Comparison of ENCODE assay signal across 8 cellular contexts in the genomic region with DNA sequence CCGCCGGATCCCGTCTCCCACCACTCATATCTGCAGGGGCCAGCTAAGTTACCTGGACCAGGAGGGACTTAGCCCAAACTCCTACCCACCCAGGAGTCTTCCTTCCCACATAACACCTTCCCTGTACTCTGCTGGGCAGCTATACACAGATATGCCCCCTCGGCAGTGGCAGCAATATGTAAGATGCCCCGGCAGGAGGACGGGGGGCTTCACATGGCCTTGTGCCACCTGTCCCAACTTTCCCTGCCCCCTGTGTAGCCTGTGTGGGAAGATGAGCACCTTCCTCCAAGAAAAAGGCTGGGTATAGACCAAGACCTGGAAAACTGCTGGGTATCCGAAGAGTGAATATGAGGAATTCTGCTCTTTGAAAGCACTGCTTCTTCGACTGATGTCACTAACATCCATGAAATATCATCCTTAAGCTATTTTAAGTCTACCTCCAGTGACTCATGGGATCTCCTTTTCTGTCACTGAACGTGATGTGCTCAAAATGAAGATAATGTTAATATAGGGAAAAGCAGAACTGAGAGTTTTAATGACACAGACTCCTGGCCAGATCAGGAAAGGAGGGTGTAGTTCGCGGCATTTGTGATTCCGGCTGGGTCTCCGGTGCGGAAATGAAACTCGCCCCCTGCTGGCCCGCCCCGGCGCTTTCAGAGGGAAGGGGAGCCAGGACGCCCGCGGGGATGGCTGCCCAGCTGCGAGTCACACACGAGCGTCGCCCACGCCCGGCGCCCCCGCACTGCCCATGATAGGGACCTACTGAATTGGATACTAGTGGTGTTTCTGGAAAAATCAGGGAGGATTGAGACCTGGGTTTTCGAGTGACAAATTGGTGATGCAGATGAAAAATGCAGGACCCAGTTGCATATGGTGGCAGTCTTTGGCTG.
DNase-seq lines count a peak whose midpoint lies in the region; ATAC-seq, FAIRE-seq and TF ChIP-seq lines count a peak whose summit lies in the region.

No MANE protein-coding gene starts in this region.

- H3K4me1 ChIP-seq in cardiac muscle cell (ENCODE audit: low read depth), result no peaks in the 10 kb centered on the region

- H3K27ac Mint-ChIP-seq in progenitor cell of endocrine pancreas, result no peak overlapping the region

- H3K27me3 Mint-ChIP-seq in progenitor cell of endocrine pancreas, result peaks cover 13% of the 10 kb centered on the region

- in situ Hi-C loops in SK-MEL-5 (cut with HindIII; ENCODE audit: low pct_unique_long_range_greater_than_20kb, low sequenced_read_pairs), result loop anchor here (10.0 kb wide), 2 partner anchors 180 to 300 kb away; no protein-coding TSS in a partner anchor

- TF ChIP-seq CTCF in cardiac muscle cell (IDR thresholded peaks at IDR 0.05; ENCODE audit: low read depth, low read length) (peak; percentile 84), progenitor cell of endocrine pancreas (IDR thresholded peaks at IDR 0.05; ENCODE audit: unreplicated experiment) (peak; percentile 84)

- H3K4me3 ChIP-seq in cardiac muscle cell, result peak overlapping the region; percentile 23

- no peaks in the 10 kb centered on the region for H3K36me3 ChIP-seq in cardiac muscle cell

- no peaks in the 10 kb centered on the region for H3K27me3 ChIP-seq in cardiac muscle cell

- H3K36me3 Mint-ChIP-seq in progenitor cell of endocrine pancreas (ENCODE audit: insufficient read depth), result no peaks in the 10 kb centered on the region

- DNase-seq in C1 segment of cervical spinal cord (lab: John Stamatoyannopoulos, UW) (peak in 12 of 14 donors; percentile 4 to 65 (median 39)), SK-MEL-5 (ENCODE audit: low read depth, low spot score) (peak; percentile 72), cardiac muscle cell (ENCODE audit: low read depth in 1 of 2, low spot score in 1 of 2) (peak; percentile 41 to 78), progenitor cell of endocrine pancreas (ENCODE audit: low spot score, unreplicated experiment) (peak; percentile 67), urothelium cell line (ENCODE audit: low spot score) (peak; percentile 84)
- peak; percentile 61 for DNase-seq in activated naive CD4-positive, alpha-beta T cell treated with anti-CD3 and anti-CD28 coated beads, Interleukin-2, amount 50 U/mL, for 16 hours

- ATAC-seq in GM19324 (IDR thresholded peaks at IDR 0.05; ENCODE audit: low FRiP score, unreplicated experiment), result peak; percentile 69
- ATAC-seq in HG03432 (IDR thresholded peaks at IDR 0.05; ENCODE audit: unreplicated experiment), result peak; percentile 79

- no peaks in the 10 kb centered on the region for H3K9me3 Mint-ChIP-seq in progenitor cell of endocrine pancreas (ENCODE audit: low read depth)

- H3K27ac ChIP-seq in cardiac muscle cell, result no peak overlapping the region

- FAIRE-seq in urothelium cell line (lab: Jason Lieb, UNC), result peak; percentile 40

- H3K4me3 Mint-ChIP-seq in progenitor cell of endocrine pancreas (ENCODE audit: low read depth), result peak overlapping the region; percentile 62

- H3K4me1 Mint-ChIP-seq in progenitor cell of endocrine pancreas (ENCODE audit: low read depth), result peaks cover 15% of the 10 kb centered on the region

- H3K9me3 ChIP-seq in cardiac muscle cell (ENCODE audit: low read depth), result no peaks in the 10 kb centered on the region
